In genomic region chr3:8662594-8662993, GRCh38 we compare ENCODE assay signal across 17 cellular contexts. TPM values are rescaled to one million over a fixed set of nuclear protein-coding genes. Genes with fewer than 3 reads are reported as not detected.
DNase-seq lines count a peak whose midpoint lies in the region; ATAC-seq and TF ChIP-seq lines count a peak whose summit lies in the region.
"Had no signal": no experiment of that assay in that cellular context is flagged by ENCODE, and none has a peak within 500 bp of the region (broad histone marks: within the 10 kb centered on the region; RNA-seq: fewer than 3 reads in every experiment).

No MANE protein-coding gene starts in this region.

- CTCF ChIA-PET in SK-N-SH (lab: Yijun Ruan, JAX): interaction anchor here (0.7 to 5.0 kb wide), 14 partner anchors 19 to 209 kb away, joined by 3 to 35 read pairs (median 5); partner anchors contain the start of gene OXTR

- POLR2A ChIA-PET in SK-N-SH (lab: Yijun Ruan, JAX): interaction anchor here (0.7 kb wide), 1 partner anchor 106 kb away, joined by 3 read pairs; no protein-coding TSS in a partner anchor

- no peaks in the 10 kb centered on the region for H3K9me2 ChIP-seq in SK-N-SH
- no peaks in the 10 kb centered on the region for H3K9me2 ChIP-seq in hepatocyte (replicated peaks; ENCODE audit: insufficient read depth)

- H3K79me2 ChIP-seq in SK-N-SH (ENCODE audit: insufficient read depth) (no peaks in the 10 kb centered on the region), hepatocyte (no peaks in the 10 kb centered on the region)

- no peak overlapping the region for H3K9ac ChIP-seq in SK-N-SH
- H3K9ac ChIP-seq in BLaER1 treated with 17β-estradiol and CSF1 and Interleukin-3, amounts not matched to agents 10 nM and 100 nM: no peak overlapping the region
- H3K9ac ChIP-seq: GM23248 had no signal

- peak; percentile 35 for TF ChIP-seq RAD21 in SK-N-SH (IDR thresholded peaks at IDR 0.05; ENCODE audit: low read length)

- TF ChIP-seq EP300 in SK-N-SH (IDR thresholded peaks at IDR 0.05; ENCODE audit: borderline replicate concordance in 1 of 2, low read depth in 1 of 2, low read length in 1 of 2): peak in 1 of 2 experiments; percentile 93; a peak in 2 of 4 replicates

- no peaks in the 10 kb centered on the region for H3K36me3 ChIP-seq in SK-N-SH (replicated peaks in 1 of 2; ENCODE audit: control insufficient read depth in 1 of 2, insufficient read depth in 2 of 2, low read length in 1 of 2)
- H3K36me3 ChIP-seq in BLaER1 treated with 17β-estradiol and CSF1 and Interleukin-3, amounts not matched to agents 10 nM and 100 nM: no peaks in the 10 kb centered on the region
- H3K36me3 ChIP-seq in hepatocyte (replicated peaks; ENCODE audit: insufficient read depth, low read depth): no peaks in the 10 kb centered on the region

- DNase-seq in SK-N-SH (peak; percentile 66), hepatocyte (ENCODE audit: low spot score) (no peak)
- DNase-seq in stimulated activated CD8-positive, alpha-beta memory T cell treated with anti-CD3 and anti-CD28 coated beads, Interleukin-4, amount 100 ng/mL, for 48 hours: no peak
- DNase-seq: ACHN; CD8-positive, alpha-beta T cell; COR-L47; DND-41; GDM1; GM23248; H7; KG1 had no signal

- H4K20me1 ChIP-seq in SK-N-SH (ENCODE audit: insufficient read depth): no peaks in the 10 kb centered on the region
- no peaks in the 10 kb centered on the region for H4K20me1 ChIP-seq in BLaER1 treated with 17β-estradiol and CSF1 and Interleukin-3, amounts not matched to agents 10 nM and 100 nM
- no peaks in the 10 kb centered on the region for H4K20me1 ChIP-seq in hepatocyte (ENCODE audit: insufficient read depth, poor library complexity, severe bottlenecking)

- H3K27ac ChIP-seq in SK-N-SH (ENCODE audit: low read depth in 2 of 2, low read length in 1 of 2) (peak overlapping the region in 1 of 2 experiments; percentile 91; a peak in 2 of 4 replicates), hepatocyte (peak overlapping the region; percentile 92)
- peak overlapping the region in 6 of 11 experiments; percentile 3 to 40 (median 20); a peak in 8 of 22 replicates for H3K27ac ChIP-seq in BLaER1 treated with 17β-estradiol and CSF1 and Interleukin-3, amounts not matched to agents 10 nM and 100 nM
- H3K27ac ChIP-seq: GM23248 had no signal

- TF ChIP-seq CTCF in SK-N-SH (IDR thresholded peaks at IDR 0.05) (no peak), hepatocyte (IDR thresholded peaks at IDR 0.05; ENCODE audit: poor library complexity) (no peak)

- H3K4me2 ChIP-seq in SK-N-SH (no peak overlapping the region), hepatocyte (no peak overlapping the region)
- peak overlapping the region in 2 of 11 experiments; percentile 20 to 34; a peak in 4 of 22 replicates for H3K4me2 ChIP-seq in BLaER1 treated with 17β-estradiol and CSF1 and Interleukin-3, amounts not matched to agents 10 nM and 100 nM

- 32% methylated on average over 4 of the region's 4 CpGs for WGBS in SK-N-SH (ENCODE audit: low lambda C conversion rate)
- WGBS in hepatocyte (ENCODE audit: low lambda C conversion rate, missing lambda C conversion rate): 73% methylated on average over 4 of the region's 4 CpGs

- H3K4me3 ChIP-seq in SK-N-SH (ENCODE audit: low read depth in 2 of 2, low read length in 1 of 2) (no peak overlapping the region), hepatocyte (no peak overlapping the region)
- no peak overlapping the region for H3K4me3 ChIP-seq in BLaER1 treated with 17β-estradiol and CSF1 and Interleukin-3, amounts not matched to agents 10 nM and 100 nM
- H3K4me3 ChIP-seq: GM23248 had no signal

- H3K9me3 ChIP-seq in SK-N-SH (no peaks in the 10 kb centered on the region), hepatocyte (ENCODE audit: low read depth) (no peaks in the 10 kb centered on the region)
- H3K9me3 ChIP-seq in BLaER1 treated with 17β-estradiol and CSF1 and Interleukin-3, amounts not matched to agents 10 nM and 100 nM (replicated peaks in 1 of 11): peaks cover 11 to 24% (median 19%) of the 10 kb centered on the region in 11 experiments

- H3K27me3 ChIP-seq in SK-N-SH (ENCODE audit: insufficient read depth): no peaks in the 10 kb centered on the region
- no peaks in the 10 kb centered on the region for H3K27me3 ChIP-seq in BLaER1 treated with 17β-estradiol and CSF1 and Interleukin-3, amounts not matched to agents 10 nM and 100 nM
- no peaks in the 10 kb centered on the region for H3K27me3 ChIP-seq in hepatocyte

- H3K4me1 ChIP-seq in SK-N-SH (ENCODE audit: control insufficient read depth in 1 of 2, insufficient read depth in 2 of 2, low read depth in 1 of 2, low read length in 1 of 2): peaks cover 19 to 56% of the 10 kb centered on the region in 2 experiments
- peaks cover 53 to 91% (median 77%) of the 10 kb centered on the region in 10 experiments for H3K4me1 ChIP-seq in BLaER1 treated with 17β-estradiol and CSF1 and Interleukin-3, amounts not matched to agents 10 nM and 100 nM
- peaks cover 36% of the 10 kb centered on the region for H3K4me1 ChIP-seq in hepatocyte (ENCODE audit: insufficient read depth)

- H2AFZ ChIP-seq in SK-N-SH (ENCODE audit: low read depth): no peak overlapping the region
- H2AFZ ChIP-seq in hepatocyte: no peak overlapping the region
- H2AFZ ChIP-seq: GM23248 had no signal

- ATAC-seq in SK-N-SH treated with all-trans-retinoic acid at 6 μM for 48 hours (no peak; the same call in 2 of the 3 replicates), GM21381 (IDR thresholded peaks at IDR 0.05; ENCODE audit: unreplicated experiment) (no peak), GM18909 (IDR thresholded peaks at IDR 0.05; ENCODE audit: poor library complexity, unreplicated experiment) (no peak)
- ATAC-seq: CD8-positive, alpha-beta T cell had no signal

- H3F3A ChIP-seq in SK-N-SH (replicated peaks; ENCODE audit: insufficient read depth): peaks cover 24% of the 10 kb centered on the region

TF ChIP-seq in SK-N-SH, 30 proteins besides CTCF, POLR2A, EP300 and RAD21 (continues in another document):
- TF ChIP-seq ELF1 (IDR thresholded peaks at IDR 0.05): no peak
- TF ChIP-seq USF1 (IDR thresholded peaks at IDR 0.05; ENCODE audit: borderline replicate concordance, low read depth): no peak
- TF ChIP-seq CHD2 (IDR thresholded peaks at IDR 0.05; ENCODE audit: low read length, partially characterized antibody): peak; percentile 33
- TF ChIP-seq TEAD4 (IDR thresholded peaks at IDR 0.05; ENCODE audit: borderline replicate concordance, insufficient read depth): no peak
- TF ChIP-seq SIN3A (IDR thresholded peaks at IDR 0.05; ENCODE audit: borderline replicate concordance, low read depth, low read length): no peak
- TF ChIP-seq NFIC (IDR thresholded peaks at IDR 0.05; ENCODE audit: borderline replicate concordance): no peak
- TF ChIP-seq FOXJ3 (CRISPR knock-in tag; IDR thresholded peaks at IDR 0.05): no peak
- no peak for TF ChIP-seq MEF2A (IDR thresholded peaks at IDR 0.05; ENCODE audit: borderline replicate concordance, low read depth)
- TF ChIP-seq RCOR1 (IDR thresholded peaks at IDR 0.05; ENCODE audit: low read length): peak; percentile 63; the same call in 1 of the 2 replicates

TF ChIP-seq in SK-N-SH treated with all-trans-retinoic acid at 6 μM for 48 hours, 23 proteins besides CTCF, POLR2A, EP300 and RAD21:
- no peak for TF ChIP-seq RARB (CRISPR knock-in tag; IDR thresholded peaks at IDR 0.05)
- TF ChIP-seq ZFP30 (CRISPR knock-in tag; IDR thresholded peaks at IDR 0.05): no peak
- no peak for TF ChIP-seq ZC3H10 (CRISPR knock-in tag; IDR thresholded peaks at IDR 0.05)
- TF ChIP-seq PATZ1 (CRISPR knock-in tag; IDR thresholded peaks at IDR 0.05; ENCODE audit: borderline replicate concordance): no peak
- no peak for TF ChIP-seq ESRRG (CRISPR knock-in tag; IDR thresholded peaks at IDR 0.05)
- TF ChIP-seq ZNF565 (CRISPR knock-in tag; conservative IDR thresholded peaks at IDR 0.05; ENCODE audit: low read depth): no peak
- TF ChIP-seq GLIS3 (CRISPR knock-in tag; IDR thresholded peaks at IDR 0.05): no peak
- TF ChIP-seq, protein P1, sequence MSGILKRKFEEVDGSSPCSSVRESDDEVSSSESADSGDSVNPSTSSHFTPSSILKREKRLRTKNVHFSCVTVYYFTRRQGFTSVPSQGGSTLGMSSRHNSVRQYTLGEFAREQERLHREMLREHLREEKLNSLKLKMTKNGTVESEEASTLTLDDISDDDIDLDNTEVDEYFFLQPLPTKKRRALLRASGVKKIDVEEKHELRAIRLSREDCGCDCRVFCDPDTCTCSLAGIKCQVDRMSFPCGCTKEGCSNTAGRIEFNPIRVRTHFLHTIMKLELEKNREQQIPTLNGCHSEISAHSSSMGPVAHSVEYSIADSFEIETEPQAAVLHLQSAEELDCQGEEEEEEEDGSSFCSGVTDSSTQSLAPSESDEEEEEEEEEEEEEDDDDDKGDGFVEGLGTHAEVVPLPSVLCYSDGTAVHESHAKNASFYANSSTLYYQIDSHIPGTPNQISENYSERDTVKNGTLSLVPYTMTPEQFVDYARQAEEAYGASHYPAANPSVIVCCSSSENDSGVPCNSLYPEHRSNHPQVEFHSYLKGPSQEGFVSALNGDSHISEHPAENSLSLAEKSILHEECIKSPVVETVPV (CRISPR knock-in tag; IDR thresholded peaks at IDR 0.05): no peak
- no peak for TF ChIP-seq OSR1 (CRISPR knock-in tag; IDR thresholded peaks at IDR 0.05)
- TF ChIP-seq SNAI2 (CRISPR knock-in tag; IDR thresholded peaks at IDR 0.05): no peak

RNA-seq across cellular contexts. Expression of gene SSUH2, which starts 18.0 kb away (rescaled TPM):
- 0.18 and 0.26 TPM in 2 replicates for polyA plus RNA-seq in SK-N-SH (2012; rRNA removed)
- 0.10 and 0.30 TPM in 2 replicates for polyA plus RNA-seq in SK-N-SH (2012; cell fraction: cytosol; rRNA removed)
- polyA plus RNA-seq in SK-N-SH (2012; cell fraction: nucleus; rRNA removed): 0.75 and 1.1 TPM in 2 replicates
- 17.6 and 19.7 TPM in 2 replicates for total RNA-seq in hepatocyte
- polyA plus RNA-seq in hepatocyte: 21.3 and 21.6 TPM in 2 replicates
- total RNA-seq: CD8-positive, alpha-beta T cell had no signal
- polyA plus RNA-seq: CD14-positive monocyte, IgD-negative memory B cell had no signal

Comparison
In these comparisons a context has a peak if more than half of its experiments do, and no peak if none do; other contexts are left out.
1. RNA of gene SSUH2, which starts 18.0 kb away (polyA plus RNA-seq): 21.3 to 21.6 TPM in hepatocyte; 0.10 to 1.1 TPM in SK-N-SH; every median in the first group is over 10 times any median in the second.